In the genomic region with DNA sequence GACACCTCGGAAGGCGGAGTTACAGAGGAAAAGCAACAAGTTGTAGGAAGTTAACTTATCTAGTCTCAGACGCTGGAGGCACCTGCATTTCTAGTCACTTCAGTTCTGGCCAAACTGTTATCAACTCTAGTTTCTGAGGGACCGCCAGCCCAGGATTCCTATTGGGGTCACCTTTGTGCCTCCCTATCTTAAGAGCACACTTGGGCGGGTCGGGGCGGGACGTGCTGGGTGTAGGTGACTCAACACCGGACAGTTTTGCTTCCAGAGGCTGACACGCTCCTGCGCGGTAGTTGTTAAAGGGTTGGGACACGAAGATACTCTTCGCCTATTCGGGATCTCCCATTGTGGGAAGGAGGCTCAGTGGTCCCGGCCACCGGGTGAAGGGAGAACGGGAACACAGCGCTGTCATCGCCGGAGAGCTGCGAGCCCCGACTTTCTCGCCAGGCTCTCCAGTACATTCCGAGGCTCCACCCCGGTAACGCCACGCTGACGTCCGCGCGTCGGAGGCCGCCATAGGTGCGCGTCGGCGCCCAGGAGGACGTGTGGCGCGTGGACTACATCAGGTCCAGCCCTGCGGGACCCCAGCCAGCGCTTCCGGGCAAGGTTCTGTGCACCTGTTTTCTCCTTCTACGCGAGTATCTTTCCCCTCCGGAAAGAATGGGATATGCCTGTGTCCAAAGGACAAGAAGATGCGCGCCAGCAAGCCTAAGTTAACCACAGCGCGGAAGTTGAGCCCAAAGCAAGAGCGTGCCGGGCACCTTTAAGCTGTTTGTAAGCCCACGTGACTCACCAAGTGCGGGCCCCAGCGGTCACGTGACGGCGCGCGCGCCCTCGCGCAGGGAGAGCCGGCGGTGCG, we compare ENCODE assay signal across 1 cellular context.
TF ChIP-seq lines count a peak whose summit lies in the region.

A gene (plus strand): TSS at position 842 of the 856 bp plus-strand sequence. CDS start 35,016 bp downstream, outside the sequence.

TF ChIP-seq in H1, 55 proteins besides CTCF, POLR2A, EP300 and RAD21:
- TF ChIP-seq TEAD4 (IDR thresholded peaks at IDR 0.05; ENCODE audit: low read depth, low read length) (peak; percentile 65), MAFK (IDR thresholded peaks at IDR 0.05; ENCODE audit: low read depth, low read length) (peak; percentile 15; the same call in 1 of the 2 replicates), CHD1 (IDR thresholded peaks at IDR 0.05; ENCODE audit: low read depth, low read length) (no peak), KDM5A (IDR thresholded peaks at IDR 0.05; ENCODE audit: low read length) (peak; percentile 42; the same call in 1 of the 2 replicates), TBP (IDR thresholded peaks at IDR 0.05; ENCODE audit: low read depth, low read length) (peak; percentile 88), KDM4A (IDR thresholded peaks at IDR 0.05; ENCODE audit: low read depth, low read length, severe bottlenecking) (peak; percentile 66), PHF8 (conservative IDR thresholded peaks at IDR 0.05; ENCODE audit: low read depth, low read length) (peak; percentile 94), RBBP5 (IDR thresholded peaks at IDR 0.05; ENCODE audit: borderline replicate concordance, low read depth, low read length) (peak; percentile 93; the same call in 1 of the 2 replicates), SP4 (IDR thresholded peaks at IDR 0.05; ENCODE audit: low read length) (peak; percentile 97), RNF2 (IDR thresholded peaks at IDR 0.05; ENCODE audit: borderline replicate concordance, low read depth, low read length, missing control alignments, poor library complexity, severe bottlenecking) (no peak), JUN (IDR thresholded peaks at IDR 0.05; ENCODE audit: low read depth, low read length) (no peak), SRF (IDR thresholded peaks at IDR 0.05; ENCODE audit: low read depth, low read length) (peak; percentile 35; the same call in 1 of the 2 replicates), YY1 (IDR thresholded peaks at IDR 0.05; ENCODE audit: low read depth, low read length) (peak; percentile 87), RXRA (IDR thresholded peaks at IDR 0.05; ENCODE audit: insufficient read depth, low read depth, low read length) (no peak), SIN3A (conservative IDR thresholded peaks at IDR 0.05 in 1 of 2, IDR thresholded peaks at IDR 0.05 in 1 of 2; ENCODE audit: low read depth in 1 of 2, low read length in 2 of 2) (peak; percentile 66 to 80; a peak in 1 of 4 replicates), NANOG (IDR thresholded peaks at IDR 0.05; ENCODE audit: insufficient read depth, low read depth, low read length, poor library complexity, severe bottlenecking) (peak; percentile 36), HDAC2 (IDR thresholded peaks at IDR 0.05; ENCODE audit: borderline replicate concordance in 1 of 2, low read depth in 2 of 2, low read length in 2 of 2) (peak; percentile 49 to 66; a peak in 2 of 4 replicates), POLR2AphosphoS5 (IDR thresholded peaks at IDR 0.05; ENCODE audit: low read depth, low read length) (peak; percentile 92), TCF12 (IDR thresholded peaks at IDR 0.05; ENCODE audit: low read depth, low read length) (no peak), BACH1 (IDR thresholded peaks at IDR 0.05; ENCODE audit: low read length) (peak; percentile 52), CHD2 (IDR thresholded peaks at IDR 0.05; ENCODE audit: low read length) (peak; percentile 5; the same call in 1 of the 2 replicates), ASH2L (IDR thresholded peaks at IDR 0.05; ENCODE audit: low read length) (peak; percentile 83), NRF1 (IDR thresholded peaks at IDR 0.05; ENCODE audit: low read depth, low read length) (no peak), JUND (IDR thresholded peaks at IDR 0.05; ENCODE audit: low read length) (peak; percentile 43; the same call in 1 of the 2 replicates), TAF7 (optimal IDR thresholded peaks at IDR 0.05; ENCODE audit: borderline replicate concordance, low read depth, low read length) (peak; percentile 69), CREB1 (IDR thresholded peaks at IDR 0.05) (peak; percentile 95), TAF1 (IDR thresholded peaks at IDR 0.05; ENCODE audit: low read depth, low read length) (peak; percentile 74), SAP30 (IDR thresholded peaks at IDR 0.05; ENCODE audit: insufficient read depth, insufficient replicate concordance, low read length) (peak; percentile 95), GTF2F1 (IDR thresholded peaks at IDR 0.05; ENCODE audit: borderline replicate concordance, low read depth, low read length) (peak; percentile 70; the same call in 1 of the 2 replicates), GABPA (IDR thresholded peaks at IDR 0.05; ENCODE audit: borderline replicate concordance, insufficient read depth, low read length) (no peak)
- TF ChIP-seq, protein P1, sequence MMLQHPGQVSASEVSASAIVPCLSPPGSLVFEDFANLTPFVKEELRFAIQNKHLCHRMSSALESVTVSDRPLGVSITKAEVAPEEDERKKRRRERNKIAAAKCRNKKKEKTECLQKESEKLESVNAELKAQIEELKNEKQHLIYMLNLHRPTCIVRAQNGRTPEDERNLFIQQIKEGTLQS (IDR thresholded peaks at IDR 0.05; ENCODE audit: insufficient read depth, low read depth, low read length), result peak; percentile 98
- TF ChIP-seq, protein P2, sequence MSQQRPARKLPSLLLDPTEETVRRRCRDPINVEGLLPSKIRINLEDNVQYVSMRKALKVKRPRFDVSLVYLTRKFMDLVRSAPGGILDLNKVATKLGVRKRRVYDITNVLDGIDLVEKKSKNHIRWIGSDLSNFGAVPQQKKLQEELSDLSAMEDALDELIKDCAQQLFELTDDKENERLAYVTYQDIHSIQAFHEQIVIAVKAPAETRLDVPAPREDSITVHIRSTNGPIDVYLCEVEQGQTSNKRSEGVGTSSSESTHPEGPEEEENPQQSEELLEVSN (IDR thresholded peaks at IDR 0.05), result peak; percentile 83
- TF ChIP-seq, protein P3, sequence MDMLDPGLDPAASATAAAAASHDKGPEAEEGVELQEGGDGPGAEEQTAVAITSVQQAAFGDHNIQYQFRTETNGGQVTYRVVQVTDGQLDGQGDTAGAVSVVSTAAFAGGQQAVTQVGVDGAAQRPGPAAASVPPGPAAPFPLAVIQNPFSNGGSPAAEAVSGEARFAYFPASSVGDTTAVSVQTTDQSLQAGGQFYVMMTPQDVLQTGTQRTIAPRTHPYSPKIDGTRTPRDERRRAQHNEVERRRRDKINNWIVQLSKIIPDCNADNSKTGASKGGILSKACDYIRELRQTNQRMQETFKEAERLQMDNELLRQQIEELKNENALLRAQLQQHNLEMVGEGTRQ (IDR thresholded peaks at IDR 0.05; ENCODE audit: low read length), result peak; percentile 99
- TF ChIP-seq, protein P4, sequence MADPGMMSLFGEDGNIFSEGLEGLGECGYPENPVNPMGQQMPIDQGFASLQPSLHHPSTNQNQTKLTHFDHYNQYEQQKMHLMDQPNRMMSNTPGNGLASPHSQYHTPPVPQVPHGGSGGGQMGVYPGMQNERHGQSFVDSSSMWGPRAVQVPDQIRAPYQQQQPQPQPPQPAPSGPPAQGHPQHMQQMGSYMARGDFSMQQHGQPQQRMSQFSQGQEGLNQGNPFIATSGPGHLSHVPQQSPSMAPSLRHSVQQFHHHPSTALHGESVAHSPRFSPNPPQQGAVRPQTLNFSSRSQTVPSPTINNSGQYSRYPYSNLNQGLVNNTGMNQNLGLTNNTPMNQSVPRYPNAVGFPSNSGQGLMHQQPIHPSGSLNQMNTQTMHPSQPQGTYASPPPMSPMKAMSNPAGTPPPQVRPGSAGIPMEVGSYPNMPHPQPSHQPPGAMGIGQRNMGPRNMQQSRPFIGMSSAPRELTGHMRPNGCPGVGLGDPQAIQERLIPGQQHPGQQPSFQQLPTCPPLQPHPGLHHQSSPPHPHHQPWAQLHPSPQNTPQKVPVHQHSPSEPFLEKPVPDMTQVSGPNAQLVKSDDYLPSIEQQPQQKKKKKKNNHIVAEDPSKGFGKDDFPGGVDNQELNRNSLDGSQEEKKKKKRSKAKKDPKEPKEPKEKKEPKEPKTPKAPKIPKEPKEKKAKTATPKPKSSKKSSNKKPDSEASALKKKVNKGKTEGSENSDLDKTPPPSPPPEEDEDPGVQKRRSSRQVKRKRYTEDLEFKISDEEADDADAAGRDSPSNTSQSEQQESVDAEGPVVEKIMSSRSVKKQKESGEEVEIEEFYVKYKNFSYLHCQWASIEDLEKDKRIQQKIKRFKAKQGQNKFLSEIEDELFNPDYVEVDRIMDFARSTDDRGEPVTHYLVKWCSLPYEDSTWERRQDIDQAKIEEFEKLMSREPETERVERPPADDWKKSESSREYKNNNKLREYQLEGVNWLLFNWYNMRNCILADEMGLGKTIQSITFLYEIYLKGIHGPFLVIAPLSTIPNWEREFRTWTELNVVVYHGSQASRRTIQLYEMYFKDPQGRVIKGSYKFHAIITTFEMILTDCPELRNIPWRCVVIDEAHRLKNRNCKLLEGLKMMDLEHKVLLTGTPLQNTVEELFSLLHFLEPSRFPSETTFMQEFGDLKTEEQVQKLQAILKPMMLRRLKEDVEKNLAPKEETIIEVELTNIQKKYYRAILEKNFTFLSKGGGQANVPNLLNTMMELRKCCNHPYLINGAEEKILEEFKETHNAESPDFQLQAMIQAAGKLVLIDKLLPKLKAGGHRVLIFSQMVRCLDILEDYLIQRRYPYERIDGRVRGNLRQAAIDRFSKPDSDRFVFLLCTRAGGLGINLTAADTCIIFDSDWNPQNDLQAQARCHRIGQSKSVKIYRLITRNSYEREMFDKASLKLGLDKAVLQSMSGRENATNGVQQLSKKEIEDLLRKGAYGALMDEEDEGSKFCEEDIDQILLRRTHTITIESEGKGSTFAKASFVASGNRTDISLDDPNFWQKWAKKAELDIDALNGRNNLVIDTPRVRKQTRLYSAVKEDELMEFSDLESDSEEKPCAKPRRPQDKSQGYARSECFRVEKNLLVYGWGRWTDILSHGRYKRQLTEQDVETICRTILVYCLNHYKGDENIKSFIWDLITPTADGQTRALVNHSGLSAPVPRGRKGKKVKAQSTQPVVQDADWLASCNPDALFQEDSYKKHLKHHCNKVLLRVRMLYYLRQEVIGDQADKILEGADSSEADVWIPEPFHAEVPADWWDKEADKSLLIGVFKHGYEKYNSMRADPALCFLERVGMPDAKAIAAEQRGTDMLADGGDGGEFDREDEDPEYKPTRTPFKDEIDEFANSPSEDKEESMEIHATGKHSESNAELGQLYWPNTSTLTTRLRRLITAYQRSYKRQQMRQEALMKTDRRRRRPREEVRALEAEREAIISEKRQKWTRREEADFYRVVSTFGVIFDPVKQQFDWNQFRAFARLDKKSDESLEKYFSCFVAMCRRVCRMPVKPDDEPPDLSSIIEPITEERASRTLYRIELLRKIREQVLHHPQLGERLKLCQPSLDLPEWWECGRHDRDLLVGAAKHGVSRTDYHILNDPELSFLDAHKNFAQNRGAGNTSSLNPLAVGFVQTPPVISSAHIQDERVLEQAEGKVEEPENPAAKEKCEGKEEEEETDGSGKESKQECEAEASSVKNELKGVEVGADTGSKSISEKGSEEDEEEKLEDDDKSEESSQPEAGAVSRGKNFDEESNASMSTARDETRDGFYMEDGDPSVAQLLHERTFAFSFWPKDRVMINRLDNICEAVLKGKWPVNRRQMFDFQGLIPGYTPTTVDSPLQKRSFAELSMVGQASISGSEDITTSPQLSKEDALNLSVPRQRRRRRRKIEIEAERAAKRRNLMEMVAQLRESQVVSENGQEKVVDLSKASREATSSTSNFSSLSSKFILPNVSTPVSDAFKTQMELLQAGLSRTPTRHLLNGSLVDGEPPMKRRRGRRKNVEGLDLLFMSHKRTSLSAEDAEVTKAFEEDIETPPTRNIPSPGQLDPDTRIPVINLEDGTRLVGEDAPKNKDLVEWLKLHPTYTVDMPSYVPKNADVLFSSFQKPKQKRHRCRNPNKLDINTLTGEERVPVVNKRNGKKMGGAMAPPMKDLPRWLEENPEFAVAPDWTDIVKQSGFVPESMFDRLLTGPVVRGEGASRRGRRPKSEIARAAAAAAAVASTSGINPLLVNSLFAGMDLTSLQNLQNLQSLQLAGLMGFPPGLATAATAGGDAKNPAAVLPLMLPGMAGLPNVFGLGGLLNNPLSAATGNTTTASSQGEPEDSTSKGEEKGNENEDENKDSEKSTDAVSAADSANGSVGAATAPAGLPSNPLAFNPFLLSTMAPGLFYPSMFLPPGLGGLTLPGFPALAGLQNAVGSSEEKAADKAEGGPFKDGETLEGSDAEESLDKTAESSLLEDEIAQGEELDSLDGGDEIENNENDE (IDR thresholded peaks at IDR 0.05; ENCODE audit: insufficient replicate concordance, low read length), result no peak
- TF ChIP-seq, protein P5, sequence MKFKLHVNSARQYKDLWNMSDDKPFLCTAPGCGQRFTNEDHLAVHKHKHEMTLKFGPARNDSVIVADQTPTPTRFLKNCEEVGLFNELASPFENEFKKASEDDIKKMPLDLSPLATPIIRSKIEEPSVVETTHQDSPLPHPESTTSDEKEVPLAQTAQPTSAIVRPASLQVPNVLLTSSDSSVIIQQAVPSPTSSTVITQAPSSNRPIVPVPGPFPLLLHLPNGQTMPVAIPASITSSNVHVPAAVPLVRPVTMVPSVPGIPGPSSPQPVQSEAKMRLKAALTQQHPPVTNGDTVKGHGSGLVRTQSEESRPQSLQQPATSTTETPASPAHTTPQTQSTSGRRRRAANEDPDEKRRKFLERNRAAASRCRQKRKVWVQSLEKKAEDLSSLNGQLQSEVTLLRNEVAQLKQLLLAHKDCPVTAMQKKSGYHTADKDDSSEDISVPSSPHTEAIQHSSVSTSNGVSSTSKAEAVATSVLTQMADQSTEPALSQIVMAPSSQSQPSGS (IDR thresholded peaks at IDR 0.05; ENCODE audit: low read length), result peak; percentile 33; the same call in 1 of the 2 replicates
- TF ChIP-seq, protein P6, sequence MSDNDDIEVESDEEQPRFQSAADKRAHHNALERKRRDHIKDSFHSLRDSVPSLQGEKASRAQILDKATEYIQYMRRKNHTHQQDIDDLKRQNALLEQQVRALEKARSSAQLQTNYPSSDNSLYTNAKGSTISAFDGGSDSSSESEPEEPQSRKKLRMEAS (IDR thresholded peaks at IDR 0.05), result peak; percentile 95
TF ChIP-seq in H1: peak in this region for 28.
